8 cellular contexts compared by ENCODE assay signal in genomic region chr1:14945132-14946010, GRCh38.
DNase-seq lines count a peak whose midpoint lies in the region; ATAC-seq and TF ChIP-seq lines count a peak whose summit lies in the region.
"Had no signal": no experiment of that assay in that cellular context is flagged by ENCODE, and none has a peak within 500 bp of the region (broad histone marks: within the 10 kb centered on the region; RNA-seq: fewer than 3 reads in every experiment).

No MANE protein-coding gene starts in this region.

- TF ChIP-seq EP300 in esophagus muscularis mucosa (IDR thresholded peaks at IDR 0.05) = no peak

- H3K4me3 Mint-ChIP-seq in activated T-cell treated with anti-CD3 and anti-CD28 coated beads, Interleukin-2, amount 50 U/mL, for 24 hours = no peak overlapping the region

- peaks cover 3% of the 10 kb centered on the region for H3K27me3 Mint-ChIP-seq in activated T-cell treated with anti-CD3 and anti-CD28 coated beads, Interleukin-2, amount 50 U/mL, for 24 hours

- ATAC-seq in HG02970 (IDR thresholded peaks at IDR 0.05; ENCODE audit: low FRiP score, unreplicated experiment) = no peak
- ATAC-seq in activated CD4-positive, CD25-positive, alpha-beta regulatory T cell treated with anti-CD3 and anti-CD28 coated beads, Interleukin-2, amount 50 U/mL, for 24 hours = no peak

- no peaks in the 10 kb centered on the region for H3K9me3 Mint-ChIP-seq in activated T-cell treated with anti-CD3 and anti-CD28 coated beads, Interleukin-2, amount 50 U/mL, for 24 hours

- peaks cover 0 to 3% (median 0%) of the 10 kb centered on the region in 4 donors for H3K9me3 ChIP-seq in Peyer's patch
- H3K9me3 ChIP-seq in esophagus muscularis mucosa = no peaks in the 10 kb centered on the region
- H3K9me3 ChIP-seq in muscle layer of duodenum (ENCODE audit: control insufficient read depth in 1 of 2, low read length in 2 of 2) = no peaks in the 10 kb centered on the region
- no peaks in the 10 kb centered on the region for H3K9me3 ChIP-seq in vagina
- H3K9me3 ChIP-seq: HAP-1 had no signal

- 18% methylated on average over 20 of the region's 26 CpGs for WGBS in esophagus muscularis mucosa

- no peaks in the 10 kb centered on the region for H3K36me3 ChIP-seq in Peyer's patch
- no peaks in the 10 kb centered on the region for H3K36me3 ChIP-seq in esophagus muscularis mucosa
- no peaks in the 10 kb centered on the region for H3K36me3 ChIP-seq in muscle layer of duodenum (ENCODE audit: control insufficient read depth in 1 of 2, insufficient read depth in 2 of 2, low read length in 2 of 2)
- H3K36me3 ChIP-seq in vagina = no peaks in the 10 kb centered on the region
- H3K36me3 ChIP-seq: HAP-1 had no signal

- H3K4me1 ChIP-seq in Peyer's patch (peaks cover 0 to 13% (median 0%) of the 10 kb centered on the region in 4 donors), esophagus muscularis mucosa (peaks cover 49 to 66% (median 65%) of the 10 kb centered on the region in 4 donors), muscle layer of duodenum (ENCODE audit: control insufficient read depth in 1 of 2, insufficient read depth in 2 of 2, low read length in 2 of 2) (peaks cover 9 to 50% of the 10 kb centered on the region in 2 donors), vagina (peaks cover 62% of the 10 kb centered on the region)
- H3K4me1 ChIP-seq: HAP-1 had no signal

- DNase-seq in Peyer's patch = no peak
- DNase-seq in esophagus muscularis mucosa (ENCODE audit: extremely low spot score) = no peak
- no peak for DNase-seq in vagina (ENCODE audit: extremely low spot score in 2 of 2)
- no peak for DNase-seq in activated T-cell treated with anti-CD3 and anti-CD28 coated beads, Interleukin-2, amount 50 U/mL, for 24 hours

- H3K4me3 ChIP-seq in Peyer's patch (peak overlapping the region in 2 of 4 donors; percentile 3 to 17), esophagus muscularis mucosa (peak overlapping the region; percentile 24 to 50 (median 38)), muscle layer of duodenum (ENCODE audit: low read depth in 1 of 2, low read length in 2 of 2) (peak overlapping the region in 1 of 2 donors; percentile 39), vagina (peak overlapping the region in 1 of 2 donors; percentile 33)
- H3K4me3 ChIP-seq: HAP-1 had no signal

- no peaks in the 10 kb centered on the region for H3K27me3 ChIP-seq in Peyer's patch
- no peaks in the 10 kb centered on the region for H3K27me3 ChIP-seq in esophagus muscularis mucosa
- no peaks in the 10 kb centered on the region for H3K27me3 ChIP-seq in muscle layer of duodenum (ENCODE audit: low read depth, low read length)
- H3K27me3 ChIP-seq in vagina = no peaks in the 10 kb centered on the region

- H3K36me3 Mint-ChIP-seq in activated T-cell treated with anti-CD3 and anti-CD28 coated beads, Interleukin-2, amount 50 U/mL, for 24 hours (ENCODE audit: low read depth) = no peaks in the 10 kb centered on the region

- no peak overlapping the region for H3K27ac Mint-ChIP-seq in activated T-cell treated with anti-CD3 and anti-CD28 coated beads, Interleukin-2, amount 50 U/mL, for 24 hours

- intact Hi-C loops in esophagus muscularis mucosa (cut with DNase I) (no loop called here), vagina (cut with DNase I) (no loop called here)

- TF ChIP-seq POLR2A in Peyer's patch (IDR thresholded peaks at IDR 0.05) (no peak), esophagus muscularis mucosa (IDR thresholded peaks at IDR 0.05; ENCODE audit: low read depth) (no peak), vagina (IDR thresholded peaks at IDR 0.05) (no peak)

- H3K27ac ChIP-seq in Peyer's patch (peak overlapping the region; percentile 32 to 80 (median 58)), esophagus muscularis mucosa (replicated peaks in 1 of 4) (peak overlapping the region; percentile 85 to 90 (median 87)), muscle layer of duodenum (ENCODE audit: low read length) (peak overlapping the region; percentile 74), vagina (peak overlapping the region; percentile 76)

- no peak for TF ChIP-seq CTCF in Peyer's patch (IDR thresholded peaks at IDR 0.05)
- no peak for TF ChIP-seq CTCF in esophagus muscularis mucosa (IDR thresholded peaks at IDR 0.05)
- TF ChIP-seq CTCF in vagina (IDR thresholded peaks at IDR 0.05) = no peak

- no peaks in the 10 kb centered on the region for H3K4me1 Mint-ChIP-seq in activated T-cell treated with anti-CD3 and anti-CD28 coated beads, Interleukin-2, amount 50 U/mL, for 24 hours (ENCODE audit: low read depth)
